In the genomic region with DNA sequence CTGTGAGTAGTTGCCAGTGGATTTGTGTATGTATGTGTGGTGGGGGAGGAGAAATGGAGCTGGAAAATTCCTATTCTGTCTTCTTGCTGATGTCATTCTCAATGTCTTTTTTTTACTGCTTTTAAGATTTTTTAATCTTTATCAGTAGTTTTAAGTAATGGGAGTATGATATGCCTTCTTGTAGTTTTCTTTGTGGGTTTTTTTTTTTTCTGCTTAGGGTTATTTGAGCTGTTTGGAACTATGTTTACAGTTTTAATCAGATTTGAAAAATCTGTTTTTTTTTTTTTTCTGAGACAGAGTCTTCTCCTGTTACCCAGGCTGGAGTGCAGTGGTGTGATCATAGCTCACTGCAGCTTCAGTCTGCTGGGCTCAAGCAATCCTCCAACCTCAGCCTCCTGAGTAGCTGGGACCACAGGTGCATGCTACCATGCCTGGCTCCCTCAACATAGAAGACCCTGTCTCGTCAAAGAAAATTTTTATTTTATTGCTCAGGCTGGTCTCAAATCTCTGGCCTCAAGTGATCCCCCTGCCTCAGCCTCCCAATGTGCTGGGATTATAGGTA, we compare ENCODE assay signal across 9 cellular contexts. TPM values are rescaled to one million over a fixed set of nuclear protein-coding genes. Genes with fewer than 3 reads are reported as not detected.
DNase-seq lines count a peak whose midpoint lies in the region; ATAC-seq and TF ChIP-seq lines count a peak whose summit lies in the region.
"Had no signal": no experiment of that assay in that cellular context is flagged by ENCODE, and none has a peak within 500 bp of the region (broad histone marks: within the 10 kb centered on the region; RNA-seq: fewer than 3 reads in every experiment).

No MANE protein-coding gene starts in this region.

- no peaks in the 10 kb centered on the region for H3K27me3 Mint-ChIP-seq in T-helper 2 cell treated with Interferon-gamma antibody and Interleukin-4, amounts not matched to agents 5 μg/mL and 100 μg/mL, for 36 hours (ENCODE audit: low read depth)

- H3K4me3 ChIP-seq in DND-41 (ENCODE audit: low read depth in 1 of 2, low read length in 2 of 2), result no peak overlapping the region
- peak overlapping the region; percentile 56 for H3K4me3 ChIP-seq in fibroblast of pulmonary artery (replicated peaks; ENCODE audit: low read depth, low read length)
- peak overlapping the region; percentile 22 to 63 (median 60) for H3K4me3 ChIP-seq in skeletal muscle tissue (ENCODE audit: low read length in 3 of 3)

- H2AFZ ChIP-seq in DND-41 (ENCODE audit: low read depth, low read length), result no peak overlapping the region

- H3K4me3 Mint-ChIP-seq in T-helper 2 cell treated with Interferon-gamma antibody and Interleukin-4, amounts not matched to agents 5 μg/mL and 100 μg/mL, for 36 hours, result peak overlapping the region; percentile 62

- H3K27me3 ChIP-seq in DND-41 (ENCODE audit: insufficient read depth, low read length, poor library complexity), result peaks cover 2% of the 10 kb centered on the region
- H3K27me3 ChIP-seq in skeletal muscle tissue (ENCODE audit: control insufficient read depth in 3 of 3, insufficient read depth in 3 of 3, low read length in 3 of 3), result no peaks in the 10 kb centered on the region

- H3K4me2 ChIP-seq in DND-41 (ENCODE audit: insufficient read depth, low read length), result 0 out of 2 replicates have a peak overlapping the region, but pooled peaks have one; percentile 14

- peaks cover 38% of the 10 kb centered on the region for H3K4me1 Mint-ChIP-seq in T-helper 2 cell treated with Interferon-gamma antibody and Interleukin-4, amounts not matched to agents 5 μg/mL and 100 μg/mL, for 36 hours (ENCODE audit: low read depth)

- TF ChIP-seq CTCF in DND-41 (IDR thresholded peaks at IDR 0.05; ENCODE audit: borderline replicate concordance, extremely low read depth, low read length, poor library complexity, severe bottlenecking) (no peak), fibroblast of pulmonary artery (IDR thresholded peaks at IDR 0.05; ENCODE audit: low read length, missing control alignments) (no peak)

- no peaks in the 10 kb centered on the region for H3K79me2 ChIP-seq in DND-41 (ENCODE audit: insufficient read depth, low read length)

- H3K36me3 ChIP-seq in DND-41 (ENCODE audit: insufficient read depth, low read length), result no peaks in the 10 kb centered on the region
- no peaks in the 10 kb centered on the region for H3K36me3 ChIP-seq in skeletal muscle tissue (ENCODE audit: control insufficient read depth in 3 of 3, insufficient read depth in 3 of 3, low read length in 3 of 3)

- H3K27ac Mint-ChIP-seq in T-helper 2 cell treated with Interferon-gamma antibody and Interleukin-4, amounts not matched to agents 5 μg/mL and 100 μg/mL, for 36 hours, result peak overlapping the region; percentile 62

- H3K27ac ChIP-seq in DND-41 (ENCODE audit: low read length), result no peak overlapping the region
- H3K27ac ChIP-seq in skeletal muscle tissue (ENCODE audit: low read depth, low read length), result peak overlapping the region; percentile 46
- H3K27ac ChIP-seq: HL-60 had no signal

- H3K9me3 Mint-ChIP-seq in T-helper 2 cell treated with Interferon-gamma antibody and Interleukin-4, amounts not matched to agents 5 μg/mL and 100 μg/mL, for 36 hours, result peaks cover 22% of the 10 kb centered on the region

- ATAC-seq in DND-41 (ENCODE audit: insufficient read depth, low read depth), result no peak
- no peak for ATAC-seq in HG03571 (IDR thresholded peaks at IDR 0.05; ENCODE audit: unreplicated experiment)

- H3K36me3 Mint-ChIP-seq in T-helper 2 cell treated with Interferon-gamma antibody and Interleukin-4, amounts not matched to agents 5 μg/mL and 100 μg/mL, for 36 hours (ENCODE audit: low read depth), result peaks cover 10% of the 10 kb centered on the region

- H3K9me3 ChIP-seq in DND-41 (ENCODE audit: insufficient read depth, low read length, severe bottlenecking) (no peaks in the 10 kb centered on the region), skeletal muscle tissue (ENCODE audit: control insufficient read depth in 3 of 3, low read length in 3 of 3) (peaks cover 0 to 2% (median 0%) of the 10 kb centered on the region in 3 donors)

- H4K20me1 ChIP-seq in DND-41 (ENCODE audit: insufficient read depth, low read length), result no peaks in the 10 kb centered on the region

- DNase-seq in DND-41, result no peak
- DNase-seq in T-helper 2 cell treated with Interferon-gamma antibody and Interleukin-4, amounts not matched to agents 5 μg/mL and 100 μg/mL, for 36 hours (ENCODE audit: low spot score), result no peak
- no peak for DNase-seq in fibroblast of pulmonary artery (ENCODE audit: low read depth)
- no peak for DNase-seq in NCI-H524 (lab: John Stamatoyannopoulos, UW)
- DNase-seq in amygdala (lab: John Stamatoyannopoulos, UW), result no peak
- no peak for DNase-seq in GM19238 (ENCODE audit: insufficient read length, low spot score)

- H3K4me1 ChIP-seq in DND-41 (ENCODE audit: insufficient read depth, low read length) (no peaks in the 10 kb centered on the region; the same call in 1 of the 2 replicates), skeletal muscle tissue (ENCODE audit: control insufficient read depth in 3 of 3, insufficient read depth in 3 of 3, low read length in 3 of 3) (peaks cover 10 to 16% (median 16%) of the 10 kb centered on the region in 3 donors)

- no peak overlapping the region for H3K9ac ChIP-seq in DND-41 (ENCODE audit: low read depth, low read length)
- peak overlapping the region; percentile 15 to 69 (median 41) for H3K9ac ChIP-seq in skeletal muscle tissue (ENCODE audit: low read depth in 1 of 3, low read length in 3 of 3)

RNA-seq across cellular contexts. Expression of a gene that starts 37.1 kb away (rescaled TPM):
- 9.4 TPM for total RNA-seq in skeletal muscle tissue

Comparison
In these comparisons a context has a peak if more than half of its experiments do, and no peak if none do; other contexts are left out.
1. H3K4me3 ChIP-seq: peak in fibroblast of pulmonary artery (single experiment) and skeletal muscle tissue (3 of 3); none in DND-41 (0 of 2).